20 cellular contexts compared by ENCODE assay signal in the genomic region with DNA sequence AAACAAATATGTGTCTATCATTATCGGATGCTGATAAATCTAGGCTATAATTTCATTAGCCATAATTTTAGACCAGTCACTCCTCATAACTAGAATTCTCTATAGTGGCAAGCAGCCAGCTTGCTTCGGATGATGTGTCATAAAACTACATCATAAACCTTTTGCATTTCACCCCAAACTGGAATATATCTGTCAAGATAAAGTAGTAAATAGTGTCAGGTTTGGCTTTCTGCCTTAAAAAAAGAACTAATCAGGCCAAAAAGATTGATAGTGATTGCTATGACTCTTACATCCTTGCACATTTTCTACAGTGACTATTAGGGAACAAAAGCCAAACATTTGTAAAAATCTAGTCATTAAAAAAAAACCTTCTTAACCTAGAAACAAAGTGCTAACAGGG. TPM values are rescaled to one million over a fixed set of nuclear protein-coding genes. Genes with fewer than 3 reads are reported as not detected.
DNase-seq lines count a peak whose midpoint lies in the region; ATAC-seq, FAIRE-seq and TF ChIP-seq lines count a peak whose summit lies in the region.
"Had no signal": no experiment of that assay in that cellular context is flagged by ENCODE, and none has a peak within 500 bp of the region (broad histone marks: within the 10 kb centered on the region; RNA-seq: fewer than 3 reads in every experiment).

No MANE protein-coding gene starts in this region.

- DNase-seq in HS-5 (ENCODE audit: low read depth): peak; percentile 18
- no peak for DNase-seq in SK-N-SH
- peak; percentile 45 for DNase-seq in fibroblast of pulmonary artery (ENCODE audit: low read depth)
- DNase-seq in small intestine: peak; percentile 1
- no peak for DNase-seq in cerebellar nuclear complex (lab: John Stamatoyannopoulos, UW)
- DNase-seq in ovary: no peak
- DNase-seq: Caco-2, DMS153, HFFc6, KBM-7, MM.1S, NCI-H1092 treated with DMSO at 0.1 percent for 48 hours, NCI-H2081 treated with DMSO at 0.1 percent for 48 hours, NCI-H524, SJCRH30 had no signal

- CTCF ChIA-PET in SK-N-SH (lab: Yijun Ruan, JAX): interaction anchor here (0.9 kb wide), 1 partner anchor 91 kb away, joined by 3 read pairs; no protein-coding TSS in a partner anchor

- no peak for ATAC-seq in GM18861 (IDR thresholded peaks at IDR 0.05; ENCODE audit: unreplicated experiment)

- no peaks in the 10 kb centered on the region for H3K9me2 ChIP-seq in SK-N-SH

- 18% methylated on average over 2 of the region's 2 CpGs for WGBS in SK-N-SH (ENCODE audit: low lambda C conversion rate)
- WGBS in small intestine, 3 donors: 16 to 37% (median 29%) methylated on average over 2 of the region's 2 CpGs
- 22 to 28% (median 27%) methylated on average over 2 of the region's 2 CpGs for WGBS in ovary, 3 donors

- H4K20me1 ChIP-seq in SK-N-SH (ENCODE audit: insufficient read depth): no peaks in the 10 kb centered on the region

- H3K27ac ChIP-seq in SK-N-SH (ENCODE audit: low read depth in 2 of 2, low read length in 1 of 2) (no peak overlapping the region), small intestine (ENCODE audit: low read depth in 1 of 2, low read length in 1 of 2) (no peak overlapping the region), ovary (no peak overlapping the region)
- H3K27ac ChIP-seq: SJCRH30 had no signal

- H3K9me3 ChIP-seq in SK-N-SH: no peaks in the 10 kb centered on the region
- H3K9me3 ChIP-seq in small intestine (ENCODE audit: control insufficient read depth, low read depth): no peaks in the 10 kb centered on the region
- no peaks in the 10 kb centered on the region for H3K9me3 ChIP-seq in ovary
- H3K9me3 ChIP-seq: Caco-2, SJCRH30 had no signal

- no peak overlapping the region for H3K4me2 ChIP-seq in SK-N-SH

- FAIRE-seq in small intestine (lab: Jason Lieb, UNC): no peak
- FAIRE-seq: GM19239, H54 had no signal

- no peak overlapping the region for H3K9ac ChIP-seq in SK-N-SH

- H3K36me3 ChIP-seq in SK-N-SH (replicated peaks in 1 of 2; ENCODE audit: control insufficient read depth in 1 of 2, insufficient read depth in 2 of 2, low read length in 1 of 2) (no peaks in the 10 kb centered on the region), small intestine (ENCODE audit: control insufficient read depth in 2 of 2, insufficient read depth in 2 of 2, low read length in 2 of 2) (no peaks in the 10 kb centered on the region), ovary (no peaks in the 10 kb centered on the region)
- H3K36me3 ChIP-seq: SJCRH30 had no signal

- no peak for TF ChIP-seq POLR2A in ovary (IDR thresholded peaks at IDR 0.05)

- no peaks in the 10 kb centered on the region for H3K4me1 ChIP-seq in SK-N-SH (ENCODE audit: control insufficient read depth in 1 of 2, insufficient read depth in 2 of 2, low read depth in 1 of 2, low read length in 1 of 2)
- no peaks in the 10 kb centered on the region for H3K4me1 ChIP-seq in small intestine (ENCODE audit: control insufficient read depth in 2 of 2, insufficient read depth in 1 of 2, low read depth in 1 of 2, low read length in 1 of 2)
- no peaks in the 10 kb centered on the region for H3K4me1 ChIP-seq in ovary (ENCODE audit: insufficient read depth)
- H3K4me1 ChIP-seq: Caco-2, SJCRH30 had no signal

- TF ChIP-seq CTCF in SK-N-SH (IDR thresholded peaks at IDR 0.05) (no peak), fibroblast of pulmonary artery (IDR thresholded peaks at IDR 0.05; ENCODE audit: low read length, missing control alignments) (no peak), ovary (IDR thresholded peaks at IDR 0.05) (no peak)

- POLR2A ChIA-PET in SK-N-SH (lab: Yijun Ruan, JAX): no interaction called here

- no peaks in the 10 kb centered on the region for H3F3A ChIP-seq in SK-N-SH (replicated peaks; ENCODE audit: insufficient read depth)

- H3K4me3 ChIP-seq in SK-N-SH (ENCODE audit: low read depth in 2 of 2, low read length in 1 of 2): no peak overlapping the region
- H3K4me3 ChIP-seq in fibroblast of pulmonary artery (replicated peaks; ENCODE audit: low read depth, low read length): no peak overlapping the region
- H3K4me3 ChIP-seq in small intestine (ENCODE audit: low read depth in 1 of 2, low read length in 2 of 2): no peak overlapping the region
- no peak overlapping the region for H3K4me3 ChIP-seq in ovary
- H3K4me3 ChIP-seq: SJCRH30 had no signal

- intact Hi-C loops in ovary (cut with DNase I): no loop called here

- no peaks in the 10 kb centered on the region for H3K79me2 ChIP-seq in SK-N-SH (ENCODE audit: insufficient read depth)

- no peak overlapping the region for H2AFZ ChIP-seq in SK-N-SH (ENCODE audit: low read depth)

- H3K27me3 ChIP-seq in SK-N-SH (ENCODE audit: insufficient read depth) (no peaks in the 10 kb centered on the region), small intestine (ENCODE audit: control insufficient read depth in 2 of 2, insufficient read depth in 2 of 2, low read length in 2 of 2) (no peaks in the 10 kb centered on the region), ovary (no peaks in the 10 kb centered on the region)
- H3K27me3 ChIP-seq: SJCRH30 had no signal

- no peak for TF ChIP-seq RAD21 in SK-N-SH (IDR thresholded peaks at IDR 0.05; ENCODE audit: low read length)

- 0 out of 4 replicates have a peak, but pooled peaks of 1 of the 2 experiments have one; percentile 9 for TF ChIP-seq EP300 in SK-N-SH (IDR thresholded peaks at IDR 0.05; ENCODE audit: borderline replicate concordance in 1 of 2, low read depth in 1 of 2, low read length in 1 of 2)
- no peak for TF ChIP-seq EP300 in ovary (IDR thresholded peaks at IDR 0.05)

TF ChIP-seq in SK-N-SH, 30 proteins besides CTCF, POLR2A, EP300 and RAD21:
- TF ChIP-seq TAF1 (IDR thresholded peaks at IDR 0.05; ENCODE audit: borderline replicate concordance, low read depth, low read length): no peak
- peak; percentile 47; the same call in 1 of the 2 replicates for TF ChIP-seq TCF12 (IDR thresholded peaks at IDR 0.05)
- TF ChIP-seq NFIC (IDR thresholded peaks at IDR 0.05; ENCODE audit: borderline replicate concordance): peak; percentile 72
- TF ChIP-seq, protein P1, sequence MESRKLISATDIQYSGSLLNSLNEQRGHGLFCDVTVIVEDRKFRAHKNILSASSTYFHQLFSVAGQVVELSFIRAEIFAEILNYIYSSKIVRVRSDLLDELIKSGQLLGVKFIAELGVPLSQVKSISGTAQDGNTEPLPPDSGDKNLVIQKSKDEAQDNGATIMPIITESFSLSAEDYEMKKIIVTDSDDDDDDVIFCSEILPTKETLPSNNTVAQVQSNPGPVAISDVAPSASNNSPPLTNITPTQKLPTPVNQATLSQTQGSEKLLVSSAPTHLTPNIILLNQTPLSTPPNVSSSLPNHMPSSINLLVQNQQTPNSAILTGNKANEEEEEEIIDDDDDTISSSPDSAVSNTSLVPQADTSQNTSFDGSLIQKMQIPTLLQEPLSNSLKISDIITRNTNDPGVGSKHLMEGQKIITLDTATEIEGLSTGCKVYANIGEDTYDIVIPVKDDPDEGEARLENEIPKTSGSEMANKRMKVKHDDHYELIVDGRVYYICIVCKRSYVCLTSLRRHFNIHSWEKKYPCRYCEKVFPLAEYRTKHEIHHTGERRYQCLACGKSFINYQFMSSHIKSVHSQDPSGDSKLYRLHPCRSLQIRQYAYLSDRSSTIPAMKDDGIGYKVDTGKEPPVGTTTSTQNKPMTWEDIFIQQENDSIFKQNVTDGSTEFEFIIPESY (IDR thresholded peaks at IDR 0.05; ENCODE audit: borderline replicate concordance, low read depth): no peak
- TF ChIP-seq, protein P2, sequence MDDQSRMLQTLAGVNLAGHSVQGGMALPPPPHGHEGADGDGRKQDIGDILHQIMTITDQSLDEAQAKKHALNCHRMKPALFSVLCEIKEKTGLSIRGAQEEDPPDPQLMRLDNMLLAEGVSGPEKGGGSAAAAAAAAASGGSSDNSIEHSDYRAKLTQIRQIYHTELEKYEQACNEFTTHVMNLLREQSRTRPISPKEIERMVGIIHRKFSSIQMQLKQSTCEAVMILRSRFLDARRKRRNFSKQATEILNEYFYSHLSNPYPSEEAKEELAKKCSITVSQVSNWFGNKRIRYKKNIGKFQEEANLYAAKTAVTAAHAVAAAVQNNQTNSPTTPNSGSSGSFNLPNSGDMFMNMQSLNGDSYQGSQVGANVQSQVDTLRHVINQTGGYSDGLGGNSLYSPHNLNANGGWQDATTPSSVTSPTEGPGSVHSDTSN (IDR thresholded peaks at IDR 0.05): peak; percentile 69
- TF ChIP-seq JUND (IDR thresholded peaks at IDR 0.05): peak; percentile 10; the same call in 1 of the 2 replicates
TF ChIP-seq in SK-N-SH: peak in this region for 4.

RNA-seq across cellular contexts. Expression of a gene that starts 51.0 kb away (rescaled TPM):
- polyA plus RNA-seq in SK-N-SH (2012; rRNA removed) (not detected in 2 replicates), small intestine (not detected), ovary (not detected)
- polyA plus RNA-seq in SK-N-SH (2012; cell fraction: cytosol; rRNA removed): not detected in 2 replicates
- polyA plus RNA-seq in SK-N-SH (2012; cell fraction: nucleus; rRNA removed): not detected in 2 replicates
- not detected for total RNA-seq in ovary
- total RNA-seq: Caco-2, HFFc6, RPMI7951, SJCRH30 had no signal
- polyA plus RNA-seq: CD14-positive monocyte had no signal

Comparison
In these comparisons a context has a peak if more than half of its experiments do, and no peak if none do; other contexts are left out.
1. DNase-seq: peak in HS-5 (single experiment), fibroblast of pulmonary artery (single experiment) and small intestine (single experiment); none in SK-N-SH (single experiment), cerebellar nuclear complex (0 of 2) and ovary (0 of 5).